23 cellular contexts compared by ENCODE assay signal in the genomic region with DNA sequence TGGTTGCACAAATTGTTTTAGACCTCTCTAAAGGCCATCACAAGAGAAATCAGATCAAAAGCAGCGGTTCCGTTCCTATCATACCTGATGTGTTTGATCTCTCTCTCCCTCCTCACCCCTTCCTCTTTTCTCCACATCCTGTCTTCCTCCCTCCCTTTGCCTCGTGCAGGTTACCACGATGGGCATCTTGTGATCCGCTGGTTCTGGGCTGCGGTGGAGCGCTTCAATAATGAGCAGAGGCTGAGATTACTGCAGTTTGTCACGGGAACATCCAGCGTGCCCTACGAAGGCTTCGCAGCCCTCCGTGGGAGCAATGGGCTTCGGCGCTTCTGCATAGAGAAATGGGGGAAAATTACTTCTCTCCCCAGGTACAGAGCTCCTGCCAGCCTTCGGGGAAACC. TPM values are rescaled to one million over a fixed set of nuclear protein-coding genes. Genes with fewer than 3 reads are reported as not detected.
A peak's percentile ranks its signal among the peaks of the same experiment; 100 is the strongest.
DNase-seq lines count a peak whose midpoint lies in the region; ATAC-seq and TF ChIP-seq lines count a peak whose summit lies in the region.
"Had no signal": no experiment of that assay in that cellular context is flagged by ENCODE, and none has a peak within 500 bp of the region (broad histone marks: within the 10 kb centered on the region; RNA-seq: fewer than 3 reads in every experiment).

No MANE protein-coding gene starts in this region.

- no peaks in the 10 kb centered on the region for H4K20me1 ChIP-seq in Loucy (ENCODE audit: insufficient read depth, low read length, poor library complexity, severe bottlenecking)

- H3K4me2 ChIP-seq in Loucy (ENCODE audit: low read depth, low read length, poor library complexity, severe bottlenecking), result peak overlapping the region; percentile 22
- H3K4me2 ChIP-seq: smooth muscle cell had no signal

- H3K4me1 Mint-ChIP-seq in activated naive CD8-positive, alpha-beta T cell treated with anti-CD3 and anti-CD28 coated beads, Interleukin-2, amount 10 ng/mL, durations not matched to agents 7 days and 5 days, result peaks cover 20% of the 10 kb centered on the region
- H3K4me1 Mint-ChIP-seq: memory B cell; stimulated activated memory B cell treated with anti-CD40 and anti-IgM and Interleukin-4, amounts not matched to agents 10 μg/mL and 1 μg/mL and 100 μg/mL, for 72 hours had no signal

- no peaks in the 10 kb centered on the region for H3K9me2 ChIP-seq in Loucy (replicated peaks; ENCODE audit: low read depth, low read length)

- no peak for TF ChIP-seq CTCF in Loucy (conservative IDR thresholded peaks at IDR 0.05; ENCODE audit: low read length)

- no peaks in the 10 kb centered on the region for H3K9me3 ChIP-seq in Loucy (ENCODE audit: insufficient read depth, low read depth, low read length)
- H3K9me3 ChIP-seq: body of pancreas, thoracic aorta, uterus had no signal

- intact Hi-C loops in Right ventricle myocardium superior (cut with DNase I), result no loop called here
- intact Hi-C loops in Right ventricle myocardium inferior (cut with DNase I), result no loop called here
- intact Hi-C loops in posterior vena cava (cut with DNase I), result no loop called here
- intact Hi-C loops in posterior cingulate gyrus (cut with DNase I), result no loop called here

- peak; percentile 24 for ATAC-seq in Right ventricle myocardium superior (ENCODE audit: poor library complexity)
- ATAC-seq in Right ventricle myocardium inferior, result no peak
- peak; percentile 46 for ATAC-seq in activated naive CD8-positive, alpha-beta T cell treated with anti-CD3 and anti-CD28 coated beads, Interleukin-2, amount 10 ng/mL, durations not matched to agents 7 days and 5 days (ENCODE audit: low read depth)
- ATAC-seq: body of pancreas; HCT116; stimulated activated memory B cell treated with anti-CD40 and anti-IgM and Interleukin-4, amounts not matched to agents 10 μg/mL and 1 μg/mL and 100 μg/mL, for 72 hours had no signal

- POLR2A ChIA-PET in activated naive CD8-positive, alpha-beta T cell treated with anti-CD3 and anti-CD28 coated beads, Interleukin-2, amount 10 ng/mL, durations not matched to agents 7 days and 5 days (lab: Charles Lee), result no interaction called here

- H3K4me1 ChIP-seq in Loucy (ENCODE audit: insufficient read depth, low read length, poor library complexity, severe bottlenecking), result peaks cover 20% of the 10 kb centered on the region
- H3K4me1 ChIP-seq: body of pancreas, uterus had no signal

- H3K36me3 Mint-ChIP-seq in activated naive CD8-positive, alpha-beta T cell treated with anti-CD3 and anti-CD28 coated beads, Interleukin-2, amount 10 ng/mL, durations not matched to agents 7 days and 5 days, result peaks cover 2% of the 10 kb centered on the region
- H3K36me3 Mint-ChIP-seq: memory B cell; stimulated activated memory B cell treated with anti-CD40 and anti-IgM and Interleukin-4, amounts not matched to agents 10 μg/mL and 1 μg/mL and 100 μg/mL, for 72 hours; WTC11 had no signal

- H3K27me3 ChIP-seq in Loucy (ENCODE audit: insufficient read depth, low read length, poor library complexity, severe bottlenecking), result no peaks in the 10 kb centered on the region
- H3K27me3 ChIP-seq: body of pancreas, uterus had no signal

- no peaks in the 10 kb centered on the region for H3K79me2 ChIP-seq in Loucy (ENCODE audit: insufficient read depth, low read length)

- H3K36me3 ChIP-seq in Loucy (ENCODE audit: insufficient read depth, low read length), result no peaks in the 10 kb centered on the region
- H3K36me3 ChIP-seq: thoracic aorta, uterus had no signal

- H3K9ac ChIP-seq in Loucy (ENCODE audit: low read depth, low read length, poor library complexity, severe bottlenecking), result no peak overlapping the region

- H2AFZ ChIP-seq in Loucy (ENCODE audit: low read length), result 0 out of 2 replicates have a peak overlapping the region, but pooled peaks have one; percentile 53

- no peak overlapping the region for H3K4me3 ChIP-seq in Loucy (ENCODE audit: low read length, poor library complexity, severe bottlenecking)
- H3K4me3 ChIP-seq: body of pancreas, smooth muscle cell, thoracic aorta, uterus had no signal

- H3F3A ChIP-seq in Loucy (ENCODE audit: low read depth), result no peaks in the 10 kb centered on the region

- H3K27me3 Mint-ChIP-seq in activated naive CD8-positive, alpha-beta T cell treated with anti-CD3 and anti-CD28 coated beads, Interleukin-2, amount 10 ng/mL, durations not matched to agents 7 days and 5 days, result peaks cover 15% of the 10 kb centered on the region

- DNase-seq in Right ventricle myocardium superior (no peak), Right ventricle myocardium inferior (ENCODE audit: missing footprints) (no peak), posterior vena cava (ENCODE audit: low spot score) (no peak), posterior cingulate gyrus (no peak)
- no peak for DNase-seq in activated naive CD8-positive, alpha-beta T cell treated with anti-CD3 and anti-CD28 coated beads, Interleukin-2, amount 10 ng/mL, durations not matched to agents 7 days and 5 days
- DNase-seq in stimulated activated naive CD4-positive, alpha-beta T cell (lab: John Stamatoyannopoulos, UW), result peak in 5 of 6 experiments; percentile 6 to 36 (median 29)
- DNase-seq: activated T-cell treated with anti-CD3 and anti-CD28 coated beads, Interleukin-2, amount 50 U/mL, for 4 hours; body of pancreas; kidney glomerular epithelial cell; NCI-H1105 treated with DMSO at 0.1 percent for 48 hours; NCI-H2029; NCI-H345; occipital lobe; SHP77; stimulated activated CD4-positive, alpha-beta T cell treated with anti-CD3 and anti-CD28 coated beads, Interleukin-4, amount 100 ng/mL, for 1 hour; uterus had no signal

- H3K27ac Mint-ChIP-seq in activated naive CD8-positive, alpha-beta T cell treated with anti-CD3 and anti-CD28 coated beads, Interleukin-2, amount 10 ng/mL, durations not matched to agents 7 days and 5 days, result peak overlapping the region; percentile 54
- H3K27ac Mint-ChIP-seq: memory B cell; stimulated activated memory B cell treated with anti-CD40 and anti-IgM and Interleukin-4, amounts not matched to agents 10 μg/mL and 1 μg/mL and 100 μg/mL, for 72 hours; WTC11 had no signal

- no peaks in the 10 kb centered on the region for H3K9me3 Mint-ChIP-seq in activated naive CD8-positive, alpha-beta T cell treated with anti-CD3 and anti-CD28 coated beads, Interleukin-2, amount 10 ng/mL, durations not matched to agents 7 days and 5 days
- H3K9me3 Mint-ChIP-seq: activated T-cell treated with anti-CD3 and anti-CD28 coated beads, Interleukin-2, amount 50 U/mL, for 4 hours; memory B cell; stimulated activated memory B cell treated with anti-CD40 and anti-IgM and Interleukin-4, amounts not matched to agents 10 μg/mL and 1 μg/mL and 100 μg/mL, for 72 hours; WTC11 had no signal

- H3K4me3 Mint-ChIP-seq in activated naive CD8-positive, alpha-beta T cell treated with anti-CD3 and anti-CD28 coated beads, Interleukin-2, amount 10 ng/mL, durations not matched to agents 7 days and 5 days, result peak overlapping the region; percentile 52
- H3K4me3 Mint-ChIP-seq: activated T-cell treated with anti-CD3 and anti-CD28 coated beads, Interleukin-2, amount 50 U/mL, for 4 hours; memory B cell; stimulated activated memory B cell treated with anti-CD40 and anti-IgM and Interleukin-4, amounts not matched to agents 10 μg/mL and 1 μg/mL and 100 μg/mL, for 72 hours; WTC11 had no signal

RNA-seq across cellular contexts. Expression of gene STK17A, which starts 28.5 kb away (rescaled TPM):
- total RNA-seq in Right ventricle myocardium superior (23.8 TPM), Right ventricle myocardium inferior (28.1 TPM), posterior vena cava (10 to 100 TPM; 21.1 to 32.2 TPM)
- 100 to 1,000 TPM; 106 TPM for total RNA-seq in activated naive CD8-positive, alpha-beta T cell treated with anti-CD3 and anti-CD28 coated beads, Interleukin-2, amount 10 ng/mL, durations not matched to agents 7 days and 5 days

Comparison
In these comparisons a context has a peak if more than half of its experiments do, and no peak if none do; other contexts are left out.
1. DNase-seq: peak in stimulated activated naive CD4-positive, alpha-beta T cell (5 of 6); none in Right ventricle myocardium superior (single experiment), Right ventricle myocardium inferior (single experiment), activated naive CD8-positive, alpha-beta T cell treated with anti-CD3 and anti-CD28 coated beads, Interleukin-2, amount 10 ng/mL, durations not matched to agents 7 days and 5 days (single experiment), posterior vena cava (single experiment) and posterior cingulate gyrus (0 of 10).